21 cellular contexts compared by ENCODE assay signal in the genomic region with DNA sequence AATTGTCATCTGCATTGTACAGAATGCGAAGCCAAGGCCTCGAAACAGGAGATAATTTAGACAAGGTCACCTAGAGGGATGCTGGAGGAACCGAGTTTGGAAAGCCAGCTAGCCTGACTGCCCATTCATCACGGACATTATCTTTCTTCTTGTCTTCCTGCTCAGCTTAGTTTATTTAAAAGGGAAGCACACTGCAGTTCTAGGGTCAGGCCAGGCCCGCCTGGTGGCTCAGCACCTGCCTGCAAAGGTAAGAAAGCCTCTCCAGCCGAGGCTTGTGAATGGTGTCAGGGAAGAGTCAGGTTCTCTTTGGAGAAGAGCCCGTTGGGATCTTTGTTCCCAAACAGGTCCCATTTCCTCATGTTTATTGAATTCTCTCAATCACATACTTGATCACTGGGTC.
DNase-seq lines count a peak whose midpoint lies in the region; TF ChIP-seq lines count a peak whose summit lies in the region.
"Had no signal": no experiment of that assay in that cellular context is flagged by ENCODE, and none has a peak within 500 bp of the region (broad histone marks: within the 10 kb centered on the region; RNA-seq: fewer than 3 reads in every experiment).

No MANE protein-coding gene starts in this region.

- H3K4me1 ChIP-seq in adipocyte (ENCODE audit: control insufficient read depth, insufficient read depth, low read length) (peaks cover 18% of the 10 kb centered on the region), muscle layer of colon (ENCODE audit: insufficient read depth, low read length) (peaks cover 18% of the 10 kb centered on the region), suprapubic skin (no peaks in the 10 kb centered on the region)

- no peak for TF ChIP-seq POLR2A in suprapubic skin (IDR thresholded peaks at IDR 0.05)

- H3K27ac ChIP-seq in muscle layer of colon (ENCODE audit: low read depth, low read length) (peak overlapping the region; percentile 63), suprapubic skin (peak overlapping the region; percentile 49)
- H3K27ac ChIP-seq: KMS-11, RWPE1 had no signal

- H3K9me3 ChIP-seq in adipocyte (ENCODE audit: control insufficient read depth, low read length) (no peaks in the 10 kb centered on the region), muscle layer of colon (ENCODE audit: low read length) (no peaks in the 10 kb centered on the region), suprapubic skin (no peaks in the 10 kb centered on the region)

- H3K9ac ChIP-seq in adipocyte (ENCODE audit: low read length) (peak overlapping the region; percentile 67), muscle layer of colon (ENCODE audit: low read length) (no peak overlapping the region)
- H3K9ac ChIP-seq: KMS-11 had no signal

- no peak for TF ChIP-seq EP300 in suprapubic skin (IDR thresholded peaks at IDR 0.05)

- no peak overlapping the region for H3K4me3 ChIP-seq in H7 (ENCODE audit: insufficient read depth, low read depth, low read length)
- H3K4me3 ChIP-seq in adipocyte (ENCODE audit: low read length) = peak overlapping the region; percentile 31
- no peak overlapping the region for H3K4me3 ChIP-seq in muscle layer of colon (ENCODE audit: low read depth in 1 of 2, low read length in 2 of 2)
- no peak overlapping the region for H3K4me3 ChIP-seq in suprapubic skin

- DNase-seq in H7 = peak; percentile 16
- no peak for DNase-seq in adipocyte (ENCODE audit: low read depth)
- DNase-seq in suprapubic skin (ENCODE audit: low spot score in 2 of 2) = no peak
- no peak for DNase-seq in SK-N-DZ (ENCODE audit: low spot score)
- DNase-seq in cerebellar cortex (ENCODE audit: low spot score) = no peak
- DNase-seq in germinal center (ENCODE audit: low spot score) = no peak
- DNase-seq: C1 segment of cervical spinal cord; CD8-positive, alpha-beta memory T cell; DMS53; EL; GOT3; NCI-H1417; NCI-H187; NCI-H226; NCI-H524; NCI-H82; PC-3; SIG-M5 had no signal

- no peaks in the 10 kb centered on the region for H3K27me3 ChIP-seq in H7 (ENCODE audit: control insufficient read depth, insufficient read depth, low read length)
- H3K27me3 ChIP-seq in adipocyte (replicated peaks; ENCODE audit: control insufficient read depth, insufficient read depth, low read length) = no peaks in the 10 kb centered on the region
- H3K27me3 ChIP-seq in muscle layer of colon (ENCODE audit: control insufficient read depth in 1 of 2, insufficient read depth in 2 of 2, low read length in 2 of 2) = no peaks in the 10 kb centered on the region
- no peaks in the 10 kb centered on the region for H3K27me3 ChIP-seq in suprapubic skin

- no peak for TF ChIP-seq CTCF in suprapubic skin (IDR thresholded peaks at IDR 0.05)

- WGBS in suprapubic skin = 95% methylated on average over 7 of the region's 7 CpGs

- H3K36me3 ChIP-seq in H7 (replicated peaks; ENCODE audit: control insufficient read depth, insufficient read depth, low read length) = no peaks in the 10 kb centered on the region
- no peaks in the 10 kb centered on the region for H3K36me3 ChIP-seq in adipocyte (ENCODE audit: control insufficient read depth, insufficient read depth, low read length, severe bottlenecking)
- no peaks in the 10 kb centered on the region for H3K36me3 ChIP-seq in muscle layer of colon (ENCODE audit: insufficient read depth, low read length)
- no peaks in the 10 kb centered on the region for H3K36me3 ChIP-seq in suprapubic skin
